8 cellular contexts compared by ENCODE assay signal in the genomic region with DNA sequence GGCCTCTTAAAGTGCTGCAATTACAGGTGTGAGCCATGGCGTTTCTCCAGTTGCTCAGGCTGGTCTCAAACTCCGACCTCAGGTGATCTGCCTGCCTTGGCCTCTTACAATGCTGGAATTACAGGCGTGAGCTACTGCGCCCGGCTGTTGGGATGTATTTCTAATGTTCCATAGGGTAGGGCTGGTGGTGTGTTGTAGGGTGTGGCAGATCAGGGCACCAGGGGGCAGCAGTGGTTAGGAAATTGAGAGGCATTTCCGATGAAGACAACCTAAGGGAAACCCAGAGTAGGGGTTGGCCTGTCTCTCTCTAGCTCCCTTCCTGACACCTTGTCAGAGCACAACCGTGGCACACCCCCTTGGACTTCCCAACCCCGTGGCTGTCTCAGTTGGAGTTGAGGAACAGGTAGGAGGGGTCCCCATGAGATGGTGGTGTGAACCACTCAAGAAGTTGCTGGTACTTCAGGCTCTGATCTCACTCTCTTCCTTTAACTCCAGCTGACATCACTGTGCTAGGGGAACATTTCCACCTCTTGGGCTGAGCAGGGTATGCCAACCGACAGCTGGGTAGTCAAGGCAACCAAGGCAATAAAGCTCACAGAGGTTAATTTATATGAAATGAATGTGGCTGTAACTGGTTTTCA. TPM values are rescaled to one million over a fixed set of nuclear protein-coding genes. Genes with fewer than 3 reads are reported as not detected.
DNase-seq lines count a peak whose midpoint lies in the region; ATAC-seq and TF ChIP-seq lines count a peak whose summit lies in the region.

No MANE protein-coding gene starts in this region.

- no peaks in the 10 kb centered on the region for H3K27me3 ChIP-seq in Karpas-422 (ENCODE audit: low read length)
- no peaks in the 10 kb centered on the region for H3K27me3 ChIP-seq in PC-3 (ENCODE audit: low read length)
- no peaks in the 10 kb centered on the region for H3K27me3 ChIP-seq in osteoblast (ENCODE audit: insufficient read depth, low read length)
- H3K27me3 ChIP-seq in tibial artery, result no peaks in the 10 kb centered on the region

- H3K4me3 ChIP-seq in Karpas-422 (ENCODE audit: low read length), result no peak overlapping the region
- H3K4me3 ChIP-seq in PC-3 (ENCODE audit: low read length), result no peak overlapping the region
- no peak overlapping the region for H3K4me3 ChIP-seq in fibroblast of the aortic adventitia (ENCODE audit: low read depth, low read length)
- no peak overlapping the region for H3K4me3 ChIP-seq in osteoblast (ENCODE audit: insufficient read depth, low read length)
- H3K4me3 ChIP-seq in tibial artery, result no peak overlapping the region

- no peaks in the 10 kb centered on the region for H3K9me3 ChIP-seq in Karpas-422 (ENCODE audit: low read length)
- H3K9me3 ChIP-seq in PC-3 (ENCODE audit: low read length), result no peaks in the 10 kb centered on the region
- H3K9me3 ChIP-seq in osteoblast (ENCODE audit: low read depth, low read length), result no peaks in the 10 kb centered on the region
- H3K9me3 ChIP-seq in tibial artery, result no peaks in the 10 kb centered on the region

- POLR2A ChIA-PET in PC-3 (lab: Charles Lee; ENCODE audit: unreplicated experiment), result interaction anchor here (0.6 kb wide), 1 partner anchor 74 kb away, joined by 3 read pairs; no protein-coding TSS in a partner anchor

- H3K4me2 ChIP-seq in Karpas-422 (ENCODE audit: low read depth, low read length, poor library complexity, severe bottlenecking) (peak overlapping the region; percentile 58), PC-3 (ENCODE audit: low read length) (no peak overlapping the region), osteoblast (ENCODE audit: insufficient read depth, low read length) (no peak overlapping the region)

- ATAC-seq in PC-3 (peak; percentile 97), HG03521 (IDR thresholded peaks at IDR 0.05; ENCODE audit: unreplicated experiment) (no peak)

- intact Hi-C loops in PC-3 (cut with micrococcal nuclease), result loop anchor here (1.0 kb wide), 1 partner anchor 104 kb away; no protein-coding TSS in a partner anchor
- intact Hi-C loops in tibial artery (cut with DNase I; ENCODE audit: low total_unique reads), result loop anchor here (10.0 kb wide), 2 partner anchors 102 to 288 kb away; no protein-coding TSS in a partner anchor

- H3K9ac ChIP-seq in Karpas-422 (ENCODE audit: low read length), result no peak overlapping the region
- no peak overlapping the region for H3K9ac ChIP-seq in PC-3 (ENCODE audit: low read length)

- no TSS peak for BruUV-seq in PC-3 (replicated peaks; lab: Mats Ljungman, UMichigan)

- TF ChIP-seq CTCF in PC-3 (conservative IDR thresholded peaks at IDR 0.05; ENCODE audit: low read depth, low read length) (peak; percentile 80), fibroblast of the aortic adventitia (IDR thresholded peaks at IDR 0.05; ENCODE audit: insufficient read depth, low read length) (peak; percentile 79), osteoblast (IDR thresholded peaks at IDR 0.05; ENCODE audit: extremely low read depth, low read depth, low read length) (peak; percentile 79), tibial artery (IDR thresholded peaks at IDR 0.05) (peak; percentile 56)

- no peaks in the 10 kb centered on the region for H3F3A ChIP-seq in PC-3 (ENCODE audit: low read length, unreplicated experiment)

- CTCF ChIA-PET in PC-3 (lab: Charles Lee), result interaction anchor here (0.5 to 1.2 kb wide), 4 partner anchors 59 to 281 kb away, joined by 3 to 4 read pairs (median 4); no protein-coding TSS in a partner anchor

- H2AFZ ChIP-seq in Karpas-422 (ENCODE audit: low read length), result no peak overlapping the region
- H2AFZ ChIP-seq in PC-3 (ENCODE audit: low read length), result no peak overlapping the region
- no peak overlapping the region for H2AFZ ChIP-seq in osteoblast (ENCODE audit: low read length)

- H3K36me3 ChIP-seq in Karpas-422 (ENCODE audit: insufficient read depth, low read length) (no peaks in the 10 kb centered on the region), PC-3 (ENCODE audit: low read depth, low read length) (no peaks in the 10 kb centered on the region), osteoblast (ENCODE audit: insufficient read depth, low read length) (no peaks in the 10 kb centered on the region), tibial artery (no peaks in the 10 kb centered on the region)

- H3K27ac ChIP-seq in Karpas-422 (ENCODE audit: low read length) (no peak overlapping the region), PC-3 (ENCODE audit: low read length) (no peak overlapping the region), osteoblast (ENCODE audit: low read depth, low read length) (no peak overlapping the region), tibial artery (no peak overlapping the region)

- H3K9me2 ChIP-seq in Karpas-422 (replicated peaks; ENCODE audit: insufficient read depth, low read length) (no peaks in the 10 kb centered on the region), PC-3 (replicated peaks; ENCODE audit: low read length) (no peaks in the 10 kb centered on the region)

- H4K20me1 ChIP-seq in Karpas-422 (ENCODE audit: insufficient read depth, low read depth, low read length), result no peaks in the 10 kb centered on the region
- no peaks in the 10 kb centered on the region for H4K20me1 ChIP-seq in PC-3 (ENCODE audit: low read length)
- no peaks in the 10 kb centered on the region for H4K20me1 ChIP-seq in osteoblast (ENCODE audit: insufficient read depth, low read length)

- H3K4me1 ChIP-seq in Karpas-422 (ENCODE audit: low read length), result peaks cover 16% of the 10 kb centered on the region
- H3K4me1 ChIP-seq in PC-3 (ENCODE audit: insufficient read depth, low read length), result no peaks in the 10 kb centered on the region
- no peaks in the 10 kb centered on the region for H3K4me1 ChIP-seq in osteoblast (ENCODE audit: insufficient read depth, low read length)
- no peaks in the 10 kb centered on the region for H3K4me1 ChIP-seq in tibial artery

- H3K79me2 ChIP-seq in Karpas-422 (ENCODE audit: low read length), result no peaks in the 10 kb centered on the region
- no peaks in the 10 kb centered on the region for H3K79me2 ChIP-seq in PC-3 (ENCODE audit: low read length)
- no peaks in the 10 kb centered on the region for H3K79me2 ChIP-seq in osteoblast (ENCODE audit: insufficient read depth, low read length)

- peak; percentile 77 for DNase-seq in Daoy (ENCODE audit: low read depth)
- DNase-seq in Karpas-422, result peak; percentile 94
- DNase-seq in PC-3, result peak; percentile 80
- peak; percentile 89 to 90 for DNase-seq in activated T-cell treated with anti-CD3 and anti-CD28 coated beads, Interleukin-2, amount 50 U/mL, for 48 hours
- DNase-seq in fibroblast of the aortic adventitia (ENCODE audit: low read depth), result peak; percentile 73
- DNase-seq in osteoblast (ENCODE audit: insufficient read length, low spot score, missing footprints), result peak; percentile 65
- peak; percentile 66 to 75 for DNase-seq in tibial artery

RNA-seq across cellular contexts. Expression of a gene that starts 32.9 kb away (rescaled TPM):
- 195 and 222 TPM in 2 replicates for total RNA-seq in Daoy (2014; rRNA removed; shearing (Covaris generic))
- 38.5 and 51.7 TPM in 2 replicates for total RNA-seq in Karpas-422 (2014; rRNA removed; shearing (Covaris generic); ENCODE audit: low replicate concordance)
- total RNA-seq in PC-3 (2014; rRNA removed), result 75.0 and 95.7 TPM in 2 replicates
- total RNA-seq in fibroblast of the aortic adventitia (ENCODE audit: low replicate concordance), result 169 and 174 TPM in 2 replicates
- total RNA-seq in osteoblast, result 146 and 151 TPM in 2 replicates
